Comparison of ENCODE assay signal across 15 cellular contexts in genomic region chr5:95237324-95237723, GRCh38. TPM values are rescaled to one million over a fixed set of nuclear protein-coding genes. Genes with fewer than 3 reads are reported as not detected.
"Had no signal": no experiment of that assay in that cellular context is flagged by ENCODE, and none has a peak within 500 bp of the region (broad histone marks: within the 10 kb centered on the region; RNA-seq: fewer than 3 reads in every experiment).

No MANE protein-coding gene starts in this region.

- H3K27me3 ChIP-seq: ascending aorta, pancreas, suprapubic skin had no signal

- DNase-seq: activated CD4-positive, alpha-beta T cell treated with anti-CD3 and anti-CD28 coated beads, Interleukin-2, amount 50 U/mL, for 1 hour; activated CD8-positive, alpha-beta memory T cell treated with anti-CD3 and anti-CD28 coated beads for 24 hours; activated naive CD4-positive, alpha-beta T cell treated with Interleukin-2 at 50 U/mL for 16 hours; foreskin fibroblast; hippocampal formation; kidney glomerular epithelial cell; left ventricle myocardium superior; naive thymus-derived CD8-positive, alpha-beta T cell; pancreas; stimulated activated naive CD8-positive, alpha-beta T cell treated with anti-CD3 and anti-CD28 coated beads, Interleukin-15, Interleukin-2, amounts not matched to agents 100 U/mL and 50 U/mL, for 24 hours; trophoblast cell had no signal

- H3K27ac ChIP-seq: ascending aorta, pancreas, suprapubic skin had no signal

- H3K4me3 ChIP-seq: ascending aorta, pancreas, suprapubic skin had no signal

- H3K36me3 Mint-ChIP-seq: memory B cell; naive thymus-derived CD8-positive, alpha-beta T cell had no signal

- H3K4me3 Mint-ChIP-seq: memory B cell; naive thymus-derived CD8-positive, alpha-beta T cell had no signal

- H3K4me1 ChIP-seq: ascending aorta, pancreas, suprapubic skin had no signal

- H3K27ac Mint-ChIP-seq: memory B cell; naive thymus-derived CD8-positive, alpha-beta T cell had no signal

- H3K4me1 Mint-ChIP-seq: memory B cell; naive thymus-derived CD8-positive, alpha-beta T cell had no signal

- H3K9me3 ChIP-seq: ascending aorta, pancreas had no signal

- H3K9me3 Mint-ChIP-seq: memory B cell had no signal

- H3K36me3 ChIP-seq: ascending aorta, pancreas, suprapubic skin had no signal

RNA-seq across cellular contexts. Expression of gene MCTP1, which starts 47.6 kb away (rescaled TPM):
- total RNA-seq: T-helper 2 cell treated with Interferon-gamma antibody and Interleukin-4, amounts not matched to agents 100 ng/mL and 5 ng/mL, for 36 hours had no signal
